ENCODE assay signal across 24 cellular contexts in genomic region chr9:120071760-120072159, GRCh38.
A peak's percentile ranks its signal among the peaks of the same experiment; 100 is the strongest.
DNase-seq lines count a peak whose midpoint lies in the region; ATAC-seq and TF ChIP-seq lines count a peak whose summit lies in the region.
"Had no signal": no experiment of that assay in that cellular context is flagged by ENCODE, and none has a peak within 500 bp of the region (broad histone marks: within the 10 kb centered on the region; RNA-seq: fewer than 3 reads in every experiment).

No MANE protein-coding gene starts in this region.

- H3K9me2 ChIP-seq in SK-N-SH: no peaks in the 10 kb centered on the region

- no peak for TF ChIP-seq EP300 in SK-N-SH (IDR thresholded peaks at IDR 0.05; ENCODE audit: borderline replicate concordance in 1 of 2, low read depth in 1 of 2, low read length in 1 of 2)

- ATAC-seq in SK-N-SH treated with all-trans-retinoic acid at 6 μM for 48 hours (no peak), HG02885 (IDR thresholded peaks at IDR 0.05; ENCODE audit: poor library complexity, unreplicated experiment) (no peak)
- peak; percentile 27 for ATAC-seq in stimulated activated memory B cell treated with anti-CD40 and anti-IgM and Interleukin-4, amounts not matched to agents 10 μg/mL and 1 μg/mL and 100 μg/mL, for 72 hours
- ATAC-seq: GM12878, PC-3 had no signal

- TF ChIP-seq RAD21 in SK-N-SH (IDR thresholded peaks at IDR 0.05; ENCODE audit: low read length): peak; percentile 23; the same call in 1 of the 2 replicates

- DNase-seq in SK-N-SH (no peak), NCI-H69 (lab: John Stamatoyannopoulos, UW) (peak; percentile 32), endodermal cell (peak; percentile 61), DMS153 treated with DMSO at 0.1 percent for 48 hours (lab: John Stamatoyannopoulos, UW; ENCODE audit: unreplicated experiment) (no peak)
- DNase-seq in activated CD4-positive, alpha-beta T cell treated with anti-CD3 and anti-CD28 coated beads for 48 hours: no peak
- DNase-seq: DND-41, GM23248, IMR-90, NCI-H1417, NCI-H187, NCI-H2107, NCI-H510A, NCI-H748 treated with DMSO at 0.1 percent for 48 hours, PC-3, SHP77 treated with DMSO at 0.1 percent for 48 hours had no signal

- H3K27me3 ChIP-seq in SK-N-SH (ENCODE audit: insufficient read depth) (no peaks in the 10 kb centered on the region), endodermal cell (ENCODE audit: control insufficient read depth, insufficient read depth, low read length, poor library complexity, severe bottlenecking) (no peaks in the 10 kb centered on the region)

- H3K9me3 ChIP-seq in SK-N-SH: no peaks in the 10 kb centered on the region
- no peaks in the 10 kb centered on the region for H3K9me3 ChIP-seq in endodermal cell (ENCODE audit: control insufficient read depth, low read length)
- H3K9me3 ChIP-seq: A549 had no signal

- no peaks in the 10 kb centered on the region for H3F3A ChIP-seq in SK-N-SH (replicated peaks; ENCODE audit: insufficient read depth)

- no peaks in the 10 kb centered on the region for H3K9me3 Mint-ChIP-seq in endodermal cell
- H3K9me3 Mint-ChIP-seq in stimulated activated memory B cell treated with anti-CD40 and anti-IgM and Interleukin-4, amounts not matched to agents 10 μg/mL and 1 μg/mL and 100 μg/mL, for 72 hours: no peaks in the 10 kb centered on the region

- POLR2A ChIA-PET in SK-N-SH (lab: Yijun Ruan, JAX): no interaction called here

- TF ChIP-seq CTCF in SK-N-SH (IDR thresholded peaks at IDR 0.05): no peak
- peak; percentile 54 for TF ChIP-seq CTCF in endodermal cell (conservative IDR thresholded peaks at IDR 0.05)

- H3K4me2 ChIP-seq in SK-N-SH: no peak overlapping the region
- H3K4me2 ChIP-seq: A549, KMS-11 had no signal

- CTCF ChIA-PET in SK-N-SH (lab: Yijun Ruan, JAX): interaction anchor here (0.6 to 2.3 kb wide), 3 partner anchors 25 to 515 kb away, joined by 3 to 5 read pairs (median 4); no protein-coding TSS in a partner anchor

- H3K4me1 ChIP-seq in SK-N-SH (ENCODE audit: control insufficient read depth in 1 of 2, insufficient read depth in 2 of 2, low read depth in 1 of 2, low read length in 1 of 2) (no peaks in the 10 kb centered on the region), endodermal cell (ENCODE audit: control insufficient read depth, insufficient read depth, low read length) (no peaks in the 10 kb centered on the region)
- H3K4me1 ChIP-seq: A549 had no signal

- WGBS in SK-N-SH (ENCODE audit: low lambda C conversion rate): 4% methylated on average over 4 of the region's 4 CpGs
- WGBS in endodermal cell (ENCODE audit: insufficient coverage in 1 of 2, insufficient read length in 1 of 2), 2 experiments: 84 to 100% methylated on average over 1 to 4 of the region's 4 CpGs

- H3K27ac ChIP-seq in SK-N-SH (ENCODE audit: low read depth in 2 of 2, low read length in 1 of 2) (no peak overlapping the region), endodermal cell (ENCODE audit: low read depth, low read length) (no peak overlapping the region)
- H3K27ac ChIP-seq: A549, GM23248, KMS-11, SK-N-MC had no signal

- H3K4me3 Mint-ChIP-seq in endodermal cell: no peak overlapping the region
- no peak overlapping the region for H3K4me3 Mint-ChIP-seq in stimulated activated memory B cell treated with anti-CD40 and anti-IgM and Interleukin-4, amounts not matched to agents 10 μg/mL and 1 μg/mL and 100 μg/mL, for 72 hours
- H3K4me3 Mint-ChIP-seq: B cell, CD14-positive monocyte had no signal

- no peak overlapping the region for H3K9ac ChIP-seq in SK-N-SH
- no peak overlapping the region for H3K9ac ChIP-seq in endodermal cell (ENCODE audit: extremely low read depth, low read length, poor library complexity, severe bottlenecking)
- H3K9ac ChIP-seq: GM23248, KMS-11 had no signal

- H3K36me3 Mint-ChIP-seq in endodermal cell (ENCODE audit: low read depth): no peaks in the 10 kb centered on the region
- no peaks in the 10 kb centered on the region for H3K36me3 Mint-ChIP-seq in stimulated activated memory B cell treated with anti-CD40 and anti-IgM and Interleukin-4, amounts not matched to agents 10 μg/mL and 1 μg/mL and 100 μg/mL, for 72 hours
- H3K36me3 Mint-ChIP-seq: CD14-positive monocyte had no signal

- H3K36me3 ChIP-seq in SK-N-SH (replicated peaks in 1 of 2; ENCODE audit: control insufficient read depth in 1 of 2, insufficient read depth in 2 of 2, low read length in 1 of 2) (no peaks in the 10 kb centered on the region), endodermal cell (ENCODE audit: control insufficient read depth, insufficient read depth, low read length) (no peaks in the 10 kb centered on the region)

- no peaks in the 10 kb centered on the region for H3K79me2 ChIP-seq in SK-N-SH (ENCODE audit: insufficient read depth)

- peaks cover 26% of the 10 kb centered on the region for H3K4me1 Mint-ChIP-seq in endodermal cell
- H3K4me1 Mint-ChIP-seq in stimulated activated memory B cell treated with anti-CD40 and anti-IgM and Interleukin-4, amounts not matched to agents 10 μg/mL and 1 μg/mL and 100 μg/mL, for 72 hours: no peaks in the 10 kb centered on the region
- H3K4me1 Mint-ChIP-seq: B cell, CD14-positive monocyte had no signal

- H3K4me3 ChIP-seq in SK-N-SH (ENCODE audit: low read depth in 2 of 2, low read length in 1 of 2) (no peak overlapping the region), endodermal cell (ENCODE audit: low read length) (no peak overlapping the region)
- H3K4me3 ChIP-seq: A549, GM12878, GM23248, SK-N-MC had no signal

- H3K27ac Mint-ChIP-seq in endodermal cell: no peak overlapping the region
- H3K27ac Mint-ChIP-seq in stimulated activated memory B cell treated with anti-CD40 and anti-IgM and Interleukin-4, amounts not matched to agents 10 μg/mL and 1 μg/mL and 100 μg/mL, for 72 hours: no peak overlapping the region
- H3K27ac Mint-ChIP-seq: B cell, CD14-positive monocyte had no signal

- H2AFZ ChIP-seq in SK-N-SH (ENCODE audit: low read depth): no peak overlapping the region
- H2AFZ ChIP-seq: GM23248 had no signal

- H3K27me3 Mint-ChIP-seq in endodermal cell (ENCODE audit: insufficient read depth): peaks cover 2% of the 10 kb centered on the region
- H3K27me3 Mint-ChIP-seq in stimulated activated memory B cell treated with anti-CD40 and anti-IgM and Interleukin-4, amounts not matched to agents 10 μg/mL and 1 μg/mL and 100 μg/mL, for 72 hours: peaks cover 18% of the 10 kb centered on the region

- H4K20me1 ChIP-seq in SK-N-SH (ENCODE audit: insufficient read depth): no peaks in the 10 kb centered on the region

TF ChIP-seq in SK-N-SH, 30 proteins besides CTCF, POLR2A, EP300 and RAD21 (continues in another document):
- TF ChIP-seq RCOR1 (IDR thresholded peaks at IDR 0.05; ENCODE audit: low read length): no peak
- TF ChIP-seq SIN3A (IDR thresholded peaks at IDR 0.05; ENCODE audit: borderline replicate concordance, low read depth, low read length): no peak
- TF ChIP-seq TAF1 (IDR thresholded peaks at IDR 0.05; ENCODE audit: borderline replicate concordance, low read depth, low read length): no peak
- no peak for TF ChIP-seq NRF1 (IDR thresholded peaks at IDR 0.05; ENCODE audit: low read depth, low read length)
- no peak for TF ChIP-seq FOXM1 (IDR thresholded peaks at IDR 0.05; ENCODE audit: low read depth)
- no peak for TF ChIP-seq USF1 (IDR thresholded peaks at IDR 0.05; ENCODE audit: borderline replicate concordance, low read depth)
- TF ChIP-seq SMC3 (IDR thresholded peaks at IDR 0.05; ENCODE audit: low read depth, low read length): no peak
- TF ChIP-seq JUND (IDR thresholded peaks at IDR 0.05): no peak
- TF ChIP-seq GATA2 (CRISPR knock-in tag; IDR thresholded peaks at IDR 0.05): no peak
- TF ChIP-seq MXI1 (IDR thresholded peaks at IDR 0.05; ENCODE audit: low read depth, low read length): no peak

TF ChIP-seq in SK-N-SH treated with all-trans-retinoic acid at 6 μM for 48 hours, 23 proteins besides CTCF, POLR2A, EP300 and RAD21 (continues in another document):
- TF ChIP-seq ZNF565 (CRISPR knock-in tag; conservative IDR thresholded peaks at IDR 0.05; ENCODE audit: low read depth): no peak
- no peak for TF ChIP-seq POU6F1 (CRISPR knock-in tag; IDR thresholded peaks at IDR 0.05; ENCODE audit: borderline replicate concordance, low read depth)
- TF ChIP-seq ZNF70 (CRISPR knock-in tag; IDR thresholded peaks at IDR 0.05): no peak
- no peak for TF ChIP-seq CSDC2 (CRISPR knock-in tag; IDR thresholded peaks at IDR 0.05)
- no peak for TF ChIP-seq GLIS3 (CRISPR knock-in tag; IDR thresholded peaks at IDR 0.05)
- TF ChIP-seq ARNTL (CRISPR knock-in tag; IDR thresholded peaks at IDR 0.05; ENCODE audit: borderline replicate concordance, low read depth): no peak

Comparison
In these comparisons a context has a peak if more than half of its experiments do, and no peak if none do; other contexts are left out.
1. DNase-seq: peak in NCI-H69 (single experiment) and endodermal cell (single experiment); none in SK-N-SH (single experiment), activated CD4-positive, alpha-beta T cell treated with anti-CD3 and anti-CD28 coated beads for 48 hours (single experiment) and DMS153 treated with DMSO at 0.1 percent for 48 hours (single experiment).